ENCODE assay signal across 8 cellular contexts in genomic region chr16:68529608-68529930, GRCh38. TPM values are rescaled to one million over a fixed set of nuclear protein-coding genes. Genes with fewer than 3 reads are reported as not detected.
DNase-seq lines count a peak whose midpoint lies in the region; ATAC-seq and TF ChIP-seq lines count a peak whose summit lies in the region.

No MANE protein-coding gene starts in this region.

- H3K4me3 ChIP-seq in CD8-positive, alpha-beta memory T cell (ENCODE audit: low read length) = peak overlapping the region; percentile 54
- H3K4me3 ChIP-seq in ascending aorta (peak overlapping the region; percentile 73 to 85), right lobe of liver (peak overlapping the region; percentile 85 to 89 (median 86)), urinary bladder (ENCODE audit: low read depth, low read length) (peak overlapping the region; percentile 46)

- intact Hi-C loops in ascending aorta (cut with DNase I) (loop anchor here (2.0 kb wide), 1 partner anchor 595 kb away; no protein-coding TSS in a partner anchor), right lobe of liver (cut with DNase I) (no loop called here)

- peak overlapping the region in 7 of 8 donors; percentile 54 to 91 (median 86) for H3K27ac Mint-ChIP-seq in CD8-positive, alpha-beta memory T cell

- H3K27me3 ChIP-seq in CD8-positive, alpha-beta memory T cell (ENCODE audit: insufficient read depth, low read length, poor library complexity, severe bottlenecking) = no peaks in the 10 kb centered on the region
- H3K27me3 ChIP-seq in ascending aorta (no peaks in the 10 kb centered on the region), right lobe of liver (no peaks in the 10 kb centered on the region)

- H3K36me3 ChIP-seq in CD8-positive, alpha-beta memory T cell (ENCODE audit: insufficient read depth, low read length) = no peaks in the 10 kb centered on the region
- H3K36me3 ChIP-seq in ascending aorta = no peaks in the 10 kb centered on the region
- no peaks in the 10 kb centered on the region for H3K36me3 ChIP-seq in right lobe of liver
- no peaks in the 10 kb centered on the region for H3K36me3 ChIP-seq in urinary bladder (ENCODE audit: insufficient read depth)

- CTCF ChIA-PET in CD8-positive, alpha-beta memory T cell (lab: Charles Lee) = interaction anchor here (1.0 to 4.9 kb wide), 10 partner anchors 9 to 595 kb away, joined by 3 to 55 read pairs (median 9); partner anchors contain the start of gene ZFP90

- peaks cover 0 to 5% (median 0%) of the 10 kb centered on the region in 5 donors for H3K9me3 Mint-ChIP-seq in CD8-positive, alpha-beta memory T cell

- H3K9me3 ChIP-seq in CD8-positive, alpha-beta memory T cell (ENCODE audit: low read length) = no peaks in the 10 kb centered on the region
- H3K9me3 ChIP-seq in ascending aorta (no peaks in the 10 kb centered on the region), right lobe of liver (no peaks in the 10 kb centered on the region)

- no peaks in the 10 kb centered on the region for H3K27me3 Mint-ChIP-seq in CD8-positive, alpha-beta memory T cell

- peak overlapping the region; percentile 4 for H3K27ac ChIP-seq in CD8-positive, alpha-beta memory T cell (ENCODE audit: low read depth, low read length)
- H3K27ac ChIP-seq in ascending aorta (no peak overlapping the region), right lobe of liver (no peak overlapping the region), urinary bladder (ENCODE audit: low read depth) (no peak overlapping the region)

- ATAC-seq in HG02884 (IDR thresholded peaks at IDR 0.05; ENCODE audit: unreplicated experiment) (peak; percentile 13), right lobe of liver (peak; percentile 2 to 20 (median 6))

- peaks cover 19% of the 10 kb centered on the region for H3K4me1 ChIP-seq in CD8-positive, alpha-beta memory T cell (ENCODE audit: insufficient read depth, low read length)
- H3K4me1 ChIP-seq in ascending aorta (peaks cover 3 to 12% of the 10 kb centered on the region in 2 donors), right lobe of liver (peaks cover 0 to 15% (median 5%) of the 10 kb centered on the region in 4 donors), urinary bladder (ENCODE audit: insufficient read depth) (no peaks in the 10 kb centered on the region)

- peaks cover 13 to 22% (median 19%) of the 10 kb centered on the region in 3 donors for H3K4me1 Mint-ChIP-seq in CD8-positive, alpha-beta memory T cell

- 24% methylated on average over 11 of the region's 13 CpGs for WGBS in right lobe of liver (ENCODE audit: insufficient coverage, low coverage, low lambda C conversion rate, missing lambda C conversion rate)
- 23% methylated on average over 13 of the region's 13 CpGs for WGBS in urinary bladder

- POLR2A ChIA-PET in CD8-positive, alpha-beta memory T cell (lab: Charles Lee) = interaction anchor here (0.7 kb wide), 1 partner anchor 10 kb away, joined by 3 read pairs; the partner anchor contains the start of gene ZFP90

- no peak for DNase-seq in CD8-positive, alpha-beta memory T cell
- DNase-seq in ascending aorta (ENCODE audit: low spot score in 2 of 2) (no peak), right lobe of liver (no peak), GM03348 (ENCODE audit: low spot score) (no peak), D341Med (ENCODE audit: low spot score) (no peak), DMS 273 (lab: John Stamatoyannopoulos, UW; ENCODE audit: unreplicated experiment) (no peak)

- TF ChIP-seq CTCF in ascending aorta (IDR thresholded peaks at IDR 0.05) (no peak), right lobe of liver (IDR thresholded peaks at IDR 0.05) (no peak)

- peaks cover 0 to 5% (median 3%) of the 10 kb centered on the region in 3 donors for H3K36me3 Mint-ChIP-seq in CD8-positive, alpha-beta memory T cell

- no peak for TF ChIP-seq POLR2A in right lobe of liver (IDR thresholded peaks at IDR 0.05)

- peak overlapping the region; percentile 85 to 94 (median 87) for H3K4me3 Mint-ChIP-seq in CD8-positive, alpha-beta memory T cell

RNA-seq across cellular contexts. Expression of gene ZFP90, which starts 9.5 kb away (rescaled TPM):
- total RNA-seq in CD8-positive, alpha-beta memory T cell = 10 to 100 TPM; 22.4 to 24.3 TPM
- polyA plus RNA-seq in CD8-positive, alpha-beta memory T cell = 24.0 TPM
- total RNA-seq in ascending aorta (11.8 TPM), right lobe of liver (10 to 100 TPM in 1 of 6 experiments, 1 to 10 TPM in 5; 3.4 to 11.3 (median 6.2) TPM), urinary bladder (55.9 TPM)
- polyA plus RNA-seq in urinary bladder = 14.3 TPM
